10 cellular contexts compared by ENCODE assay signal in genomic region chr3:128113817-128114794, GRCh38. TPM values are rescaled to one million over a fixed set of nuclear protein-coding genes. Genes with fewer than 3 reads are reported as not detected.
DNase-seq lines count a peak whose midpoint lies in the region; ATAC-seq, FAIRE-seq and TF ChIP-seq lines count a peak whose summit lies in the region.
"Had no signal": no experiment of that assay in that cellular context is flagged by ENCODE, and none has a peak within 500 bp of the region (broad histone marks: within the 10 kb centered on the region; RNA-seq: fewer than 3 reads in every experiment).

No MANE protein-coding gene starts in this region.

- H3K4me1 ChIP-seq in right lobe of liver = peaks cover 0 to 10% (median 0%) of the 10 kb centered on the region in 4 donors
- no peaks in the 10 kb centered on the region for H3K4me1 ChIP-seq in HepG2 (ENCODE audit: insufficient read depth, low read length)
- peaks cover 8 to 23% of the 10 kb centered on the region in 2 donors for H3K4me1 ChIP-seq in adrenal gland (replicated peaks in 1 of 2)
- peaks cover 0 to 8% (median 0%) of the 10 kb centered on the region in 4 donors for H3K4me1 ChIP-seq in transverse colon

- H3K4me3 ChIP-seq in right lobe of liver (no peak overlapping the region), HepG2 (replicated peaks in 1 of 3; ENCODE audit: insufficient read depth in 1 of 3, low read depth in 2 of 3, low read length in 3 of 3) (no peak overlapping the region), adrenal gland (no peak overlapping the region), transverse colon (no peak overlapping the region)

- H3K79me2 ChIP-seq in HepG2 (ENCODE audit: insufficient read depth, low read length) = peaks cover 4% of the 10 kb centered on the region

- BruUV-seq in HepG2 (replicated peaks; lab: Mats Ljungman, UMichigan) = no TSS peak

- POLR2A ChIA-PET in HepG2 (lab: Yijun Ruan, JAX) = interaction anchor here (1.2 kb wide), 1 partner anchor 10 kb away, joined by 3 read pairs; the partner anchor contains the start of gene RUVBL1

- no peak for FAIRE-seq in HepG2 (lab: Jason Lieb, UNC)
- FAIRE-seq: RCC 7860 had no signal

- TF ChIP-seq POLR2A in right lobe of liver (IDR thresholded peaks at IDR 0.05) = no peak
- TF ChIP-seq POLR2A in HepG2 (IDR thresholded peaks at IDR 0.05; ENCODE audit: insufficient read depth in 1 of 2, low read depth in 2 of 2, low read length in 2 of 2) = no peak
- TF ChIP-seq POLR2A in adrenal gland (IDR thresholded peaks at IDR 0.05) = no peak
- TF ChIP-seq POLR2A in transverse colon (IDR thresholded peaks at IDR 0.05) = no peak

- DNase-seq in right lobe of liver = no peak
- DNase-seq in HepG2 (ENCODE audit: low spot score) = no peak
- peak in 6 of 7 donors; percentile 49 to 73 (median 69) for DNase-seq in adrenal gland
- DNase-seq in transverse colon = peak; percentile 12
- no peak for DNase-seq in NCI-H1930 (lab: John Stamatoyannopoulos, UW)
- DNase-seq in NCI-H446 treated with DMSO at 0.1 percent for 48 hours (lab: John Stamatoyannopoulos, UW) = no peak
- DNase-seq in RPMI8226 = no peak
- DNase-seq: MV-4-11 had no signal

- H3K9me3 ChIP-seq in right lobe of liver (no peaks in the 10 kb centered on the region), HepG2 (ENCODE audit: low read length) (no peaks in the 10 kb centered on the region), adrenal gland (replicated peaks in 1 of 3) (no peaks in the 10 kb centered on the region), transverse colon (no peaks in the 10 kb centered on the region)

- no peaks in the 10 kb centered on the region for H4K20me1 ChIP-seq in HepG2 (ENCODE audit: insufficient read depth, low read length)

- no peak overlapping the region for H2AFZ ChIP-seq in HepG2 (ENCODE audit: low read length)

- ATAC-seq in right lobe of liver = peak; percentile 41 to 76 (median 58)
- no peak for ATAC-seq in HepG2
- peak; percentile 66 for ATAC-seq in HG03159 (IDR thresholded peaks at IDR 0.05; ENCODE audit: unreplicated experiment)

- H3K36me3 ChIP-seq in right lobe of liver (peaks cover 0 to 16% (median 0%) of the 10 kb centered on the region in 4 donors), HepG2 (replicated peaks in 1 of 2; ENCODE audit: control insufficient read depth in 1 of 2, insufficient read depth in 2 of 2, low read length in 2 of 2) (peaks cover 14 to 42% of the 10 kb centered on the region in 2 experiments), adrenal gland (replicated peaks in 1 of 2) (no peaks in the 10 kb centered on the region), transverse colon (peaks cover 0 to 6% (median 0%) of the 10 kb centered on the region in 4 donors)

- TF ChIP-seq EP300 in HepG2 (IDR thresholded peaks at IDR 0.05; ENCODE audit: low read depth in 2 of 2, low read length in 2 of 2) (no peak), HepG2 (CRISPR knock-in tag; IDR thresholded peaks at IDR 0.05; ENCODE audit: borderline replicate concordance) (no peak), transverse colon (IDR thresholded peaks at IDR 0.05; ENCODE audit: low read depth) (no peak)

- in situ Hi-C loops in HepG2 (cut with HindIII; ENCODE audit: extremely low pct_ligation_motif_present, low pct_unique_long_range_greater_than_20kb) = no loop called here
- in situ Hi-C loops in transverse colon (cut with MboI; ENCODE audit: low pct_ligation_motif_present in 1 of 4, low pct_unique_long_range_greater_than_20kb in 1 of 4, low sequenced_read_pairs in 3 of 4) = no loop called here

- TF ChIP-seq RAD21 in HepG2 (CRISPR knock-in tag; IDR thresholded peaks at IDR 0.05) = no peak

- H3K27me3 ChIP-seq in right lobe of liver = no peaks in the 10 kb centered on the region
- H3K27me3 ChIP-seq in HepG2 (ENCODE audit: control insufficient read depth in 1 of 2, insufficient read depth in 2 of 2, low read length in 2 of 2) = no peaks in the 10 kb centered on the region
- H3K27me3 ChIP-seq in adrenal gland = no peaks in the 10 kb centered on the region
- no peaks in the 10 kb centered on the region for H3K27me3 ChIP-seq in transverse colon

- no peak overlapping the region for H3K4me2 ChIP-seq in HepG2 (ENCODE audit: low read depth, low read length)

- CTCF ChIA-PET in HepG2 (lab: Yijun Ruan, JAX; ENCODE audit: low intra/inter-chr PET ratio, low total read pairs) = no interaction called here

- no peak overlapping the region for H3K9ac ChIP-seq in HepG2 (ENCODE audit: insufficient read depth, low read depth, low read length)

- H3K27ac ChIP-seq in right lobe of liver = peak overlapping the region in 1 of 3 donors; percentile 21
- no peak overlapping the region for H3K27ac ChIP-seq in HepG2 (ENCODE audit: extremely low read length, insufficient read depth, low read length)
- peak overlapping the region in 3 of 5 donors; percentile 48 to 53 (median 49) for H3K27ac ChIP-seq in adrenal gland
- no peak overlapping the region for H3K27ac ChIP-seq in transverse colon

- 75% methylated on average over 6 of the region's 9 CpGs for WGBS in right lobe of liver (ENCODE audit: insufficient coverage, low coverage, low lambda C conversion rate, missing lambda C conversion rate)
- 89% methylated on average over 9 of the region's 9 CpGs for WGBS in HepG2 (ENCODE audit: low lambda C conversion rate)
- 53 to 63% (median 59%) methylated on average over 9 of the region's 9 CpGs for WGBS in adrenal gland, 4 donors
- WGBS in transverse colon (ENCODE audit: low coverage in 1 of 2), 2 donors = 76 to 77% methylated on average over 5 to 9 of the region's 9 CpGs

- intact Hi-C loops in right lobe of liver (cut with DNase I) (no loop called here), HepG2 (cut with micrococcal nuclease; ENCODE audit: unreplicated experiment) (no loop called here), adrenal gland (cut with DNase I) (no loop called here), transverse colon (cut with DNase I; ENCODE audit: low total_unique reads) (no loop called here)

- no peak for TF ChIP-seq CTCF in right lobe of liver (IDR thresholded peaks at IDR 0.05)
- no peak for TF ChIP-seq CTCF in HepG2 (CRISPR knock-in tag; IDR thresholded peaks at IDR 0.05)
- TF ChIP-seq CTCF in adrenal gland (IDR thresholded peaks at IDR 0.05) = no peak
- no peak for TF ChIP-seq CTCF in transverse colon (IDR thresholded peaks at IDR 0.05)

RNA-seq across cellular contexts. Expression of gene RUVBL1, which starts 9.5 kb away (rescaled TPM):
- total RNA-seq in right lobe of liver = 10 to 100 TPM in 5 of 6 experiments, 1 to 10 TPM in 1; 8.6 to 20.3 (median 12.9) TPM
- total RNA-seq in HepG2 (2016; rRNA removed; fragmentation: Illumina TruSeq; extraction: Trizol) = 86.3 and 120 TPM in 2 replicates
- total RNA-seq in HepG2 (2016; cell fraction: cytosol; rRNA removed; fragmentation: Illumina TruSeq; extraction: Trizol; ENCODE audit: low read depth) = 21.3 and 22.5 TPM in 2 replicates
- 90.7 and 130 TPM in 2 replicates for total RNA-seq in HepG2 (2016; cell fraction: insoluble cytoplasmic fraction; rRNA removed; fragmentation: Illumina TruSeq; extraction: Trizol)
- total RNA-seq in HepG2 (2016; cell fraction: membrane; rRNA removed; fragmentation: Illumina TruSeq; extraction: Trizol) = 28.2 and 30.2 TPM in 2 replicates
- total RNA-seq in HepG2 (2016; cell fraction: nucleus; rRNA removed; fragmentation: Illumina TruSeq; extraction: Trizol) = 36.7 and 39.2 TPM in 2 replicates
- 29.7 and 32.7 TPM in 2 replicates for polyA plus RNA-seq in HepG2 (2011; rRNA removed)
- 38.1 and 39.4 TPM in 2 replicates for polyA plus RNA-seq in HepG2 (2011; cell fraction: cytosol; rRNA removed)
- 13.5 and 14.5 TPM in 2 replicates for polyA plus RNA-seq in HepG2 (2011; cell fraction: nucleus; rRNA removed)
- 33.6 and 40.3 TPM in 2 replicates for polyA plus RNA-seq in HepG2 (2012)
- 11.3 and 12.3 TPM in 2 replicates for polyA plus RNA-seq in HepG2 (2016; cell fraction: cytosol; fragmentation: Illumina TruSeq; extraction: Trizol; ENCODE audit: low read depth)
- 101 and 104 TPM in 2 replicates for polyA plus RNA-seq in HepG2 (2016; cell fraction: insoluble cytoplasmic fraction; fragmentation: Illumina TruSeq; extraction: Trizol; ENCODE audit: low read depth)
- polyA plus RNA-seq in HepG2 (2016; cell fraction: membrane; fragmentation: Illumina TruSeq; extraction: Trizol; ENCODE audit: low read depth) = 16.7 and 17.6 TPM in 2 replicates
- 38.5 and 40.8 TPM in 2 replicates for polyA plus RNA-seq in HepG2 (2016; cell fraction: nucleus; fragmentation: Illumina TruSeq; extraction: Trizol; ENCODE audit: insufficient read depth, low read depth)
- 48.8 and 126 TPM in 2 replicates for polyA minus RNA-seq in HepG2 (2011; rRNA and poly(A)+ RNA removed; ENCODE audit: low replicate concordance)
- polyA minus RNA-seq in HepG2 (2011; cell fraction: cytosol; rRNA and poly(A)+ RNA removed) = 20.6 and 22.9 TPM in 2 replicates
- 24.2 and 25.6 TPM in 2 replicates for polyA minus RNA-seq in HepG2 (2011; cell fraction: nucleus; rRNA and poly(A)+ RNA removed)
- 10 to 100 TPM in 7 of 8 donors, 1 to 10 TPM in 1; 7.9 to 32.0 (median 25.4) TPM for total RNA-seq in adrenal gland
- polyA plus RNA-seq in adrenal gland = 10 to 100 TPM; 11.7 to 37.5 (median 20.2) TPM
- total RNA-seq in transverse colon = 10 to 100 TPM in 2 of 4 donors, 1 to 10 TPM in 1, not detected in 1; 1.4 to 16.4 (median 10.1) TPM

RNA-seq across cellular contexts. Expression of gene EEFSEC, which starts 39.2 kb away (rescaled TPM):
- 10 to 100 TPM; 10.1 to 24.0 (median 13.4) TPM for total RNA-seq in right lobe of liver
- total RNA-seq in HepG2 (2016; rRNA removed; fragmentation: Illumina TruSeq; extraction: Trizol) = 6.4 and 7.9 TPM in 2 replicates
- total RNA-seq in HepG2 (2016; cell fraction: cytosol; rRNA removed; fragmentation: Illumina TruSeq; extraction: Trizol; ENCODE audit: low read depth) = 5.1 and 5.6 TPM in 2 replicates
- total RNA-seq in HepG2 (2016; cell fraction: insoluble cytoplasmic fraction; rRNA removed; fragmentation: Illumina TruSeq; extraction: Trizol) = 5.8 and 6.7 TPM in 2 replicates
- 5.6 and 6.3 TPM in 2 replicates for total RNA-seq in HepG2 (2016; cell fraction: membrane; rRNA removed; fragmentation: Illumina TruSeq; extraction: Trizol)
- 7.1 and 7.7 TPM in 2 replicates for total RNA-seq in HepG2 (2016; cell fraction: nucleus; rRNA removed; fragmentation: Illumina TruSeq; extraction: Trizol)
- 24.2 and 27.4 TPM in 2 replicates for polyA plus RNA-seq in HepG2 (2011; rRNA removed)
- 13.2 and 18.2 TPM in 2 replicates for polyA plus RNA-seq in HepG2 (2011; cell fraction: cytosol; rRNA removed)
- polyA plus RNA-seq in HepG2 (2011; cell fraction: nucleus; rRNA removed) = 26.2 and 26.5 TPM in 2 replicates
- 17.5 and 20.3 TPM in 2 replicates for polyA plus RNA-seq in HepG2 (2012)
- polyA plus RNA-seq in HepG2 (2016; cell fraction: cytosol; fragmentation: Illumina TruSeq; extraction: Trizol; ENCODE audit: low read depth) = 8.0 and 8.6 TPM in 2 replicates
- 17.4 and 20.8 TPM in 2 replicates for polyA plus RNA-seq in HepG2 (2016; cell fraction: insoluble cytoplasmic fraction; fragmentation: Illumina TruSeq; extraction: Trizol; ENCODE audit: low read depth)
- 10.3 and 10.7 TPM in 2 replicates for polyA plus RNA-seq in HepG2 (2016; cell fraction: membrane; fragmentation: Illumina TruSeq; extraction: Trizol; ENCODE audit: low read depth)
- polyA plus RNA-seq in HepG2 (2016; cell fraction: nucleus; fragmentation: Illumina TruSeq; extraction: Trizol; ENCODE audit: insufficient read depth, low read depth) = 13.2 and 13.4 TPM in 2 replicates
- 28.2 and 50.1 TPM in 2 replicates for polyA minus RNA-seq in HepG2 (2011; rRNA and poly(A)+ RNA removed; ENCODE audit: low replicate concordance)
- polyA minus RNA-seq in HepG2 (2011; cell fraction: cytosol; rRNA and poly(A)+ RNA removed) = 15.1 and 16.0 TPM in 2 replicates
- 31.0 and 36.3 TPM in 2 replicates for polyA minus RNA-seq in HepG2 (2011; cell fraction: nucleus; rRNA and poly(A)+ RNA removed)
- 10 to 100 TPM in 7 of 8 donors, 1 to 10 TPM in 1; 9.3 to 15.6 (median 12.0) TPM for total RNA-seq in adrenal gland
- 1 to 10 TPM; 8.6 to 9.7 (median 9.3) TPM for polyA plus RNA-seq in adrenal gland
- total RNA-seq in transverse colon = 10 to 100 TPM; 10.3 to 16.8 (median 14.2) TPM

Comparison
In these comparisons a context has a peak if more than half of its experiments do, and no peak if none do; other contexts are left out.
1. DNase-seq: peak in adrenal gland (6 of 7) and transverse colon (single experiment); none in right lobe of liver (0 of 3), HepG2 (single experiment), NCI-H1930 (0 of 2), NCI-H446 treated with DMSO at 0.1 percent for 48 hours (single experiment) and RPMI8226 (single experiment).
2. H3K27ac ChIP-seq: peak in adrenal gland (3 of 5); none in HepG2 (single experiment) and transverse colon (0 of 4).